ENCODE assay signal across 8 cellular contexts in genomic region chr5:173015240-173016068, GRCh38. TPM values are rescaled to one million over a fixed set of nuclear protein-coding genes. Genes with fewer than 3 reads are reported as not detected.
DNase-seq lines count a peak whose midpoint lies in the region; ATAC-seq, FAIRE-seq and TF ChIP-seq lines count a peak whose summit lies in the region.
"Not testable (repeated sequence)": the region's sequence is repeated elsewhere in the genome, so short reads cannot be mapped to it uniquely, and the experiment has no call there.

No MANE protein-coding gene starts in this region.

- H3K4me1 ChIP-seq in HCT116 (ENCODE audit: control insufficient read depth in 1 of 2, insufficient read depth in 2 of 2, low read length in 2 of 2) (peaks cover 32 to 37% of the 10 kb centered on the region in 2 experiments), osteoblast (ENCODE audit: insufficient read depth, low read length) (peaks cover 13% of the 10 kb centered on the region)
- not testable (repeated sequence) for H3K4me1 ChIP-seq in H1 (replicated peaks in 1 of 4; ENCODE audit: control insufficient read depth in 3 of 4, insufficient read depth in 4 of 4, low read length in 3 of 4); aorta (ENCODE audit: control insufficient read depth in 1 of 2, insufficient read depth in 2 of 2, low read length in 2 of 2)

- not testable (repeated sequence) for H3K36me3 ChIP-seq in HCT116 (ENCODE audit: control insufficient read depth in 1 of 2, insufficient read depth in 2 of 2, low read length in 2 of 2); H1 (ENCODE audit: control insufficient read depth in 2 of 4, insufficient read depth in 4 of 4, low read length in 3 of 4); osteoblast (ENCODE audit: insufficient read depth, low read length); aorta (ENCODE audit: control insufficient read depth in 1 of 2, insufficient read depth in 2 of 2, low read length in 1 of 2)

- not testable (repeated sequence) for H2BK5ac ChIP-seq in H1 (ENCODE audit: low read depth, low read length)

- not testable (repeated sequence) for TF ChIP-seq RAD21 in HCT116 (IDR thresholded peaks at IDR 0.05; ENCODE audit: low read depth); H1 (IDR thresholded peaks at IDR 0.05 in 1 of 2, conservative IDR thresholded peaks at IDR 0.05 in 1 of 2; ENCODE audit: low read depth in 2 of 2, low read length in 2 of 2)

- H3K36me3 Mint-ChIP-seq in activated CD4-positive, alpha-beta memory T cell treated with anti-CD3 and anti-CD28 coated beads for 36 hours = peaks cover 11% of the 10 kb centered on the region
- peaks cover 33% of the 10 kb centered on the region for H3K36me3 Mint-ChIP-seq in stimulated activated naive CD8-positive, alpha-beta T cell treated with anti-CD3 and anti-CD28 coated beads, Interleukin-15, Interleukin-2, amounts not matched to agents 100 ng/mL and 50 ng/mL, for 24 hours (ENCODE audit: low read depth)

- not testable (repeated sequence) for ATAC-seq in HCT116; aorta (ENCODE audit: low FRiP score)

- peak overlapping the region; percentile 46 for H3K9ac ChIP-seq in HCT116 (ENCODE audit: low read length)
- not testable (repeated sequence) for H3K9ac ChIP-seq in H1 (replicated peaks in 1 of 4; ENCODE audit: extremely low read depth in 1 of 4, low read depth in 3 of 4, low read length in 3 of 4)

- peak overlapping the region; percentile 74 for H3K27ac Mint-ChIP-seq in activated CD4-positive, alpha-beta memory T cell treated with anti-CD3 and anti-CD28 coated beads for 36 hours
- peak overlapping the region; percentile 83 for H3K27ac Mint-ChIP-seq in stimulated activated naive CD8-positive, alpha-beta T cell treated with anti-CD3 and anti-CD28 coated beads, Interleukin-15, Interleukin-2, amounts not matched to agents 100 ng/mL and 50 ng/mL, for 24 hours

- not testable (repeated sequence) for H3K18ac ChIP-seq in H1 (ENCODE audit: extremely low read depth, low read length)

- CTCF ChIA-PET in HCT116 (lab: Charles Lee) = not testable (repeated sequence)
- CTCF ChIA-PET in activated CD4-positive, alpha-beta memory T cell treated with anti-CD3 and anti-CD28 coated beads for 36 hours (lab: Charles Lee) = interaction anchor here (1.1 to 1.4 kb wide), 3 partner anchors 19 to 243 kb away, joined by 3 to 4 read pairs (median 3); no protein-coding TSS in a partner anchor
- CTCF ChIA-PET in H1 (lab: Charles Lee; ENCODE audit: partially characterized antibody) = interaction anchor here (0.5 to 1.7 kb wide), 8 partner anchors 21 to 308 kb away, joined by 3 to 5 read pairs (median 4); partner anchors contain the start of gene ATP6V0E1

- not testable (repeated sequence) for DNase-seq in HCT116 (ENCODE audit: low read depth, low spot score); activated CD4-positive, alpha-beta memory T cell treated with anti-CD3 and anti-CD28 coated beads for 36 hours; H1 (ENCODE audit: low read depth in 1 of 2, low spot score in 2 of 2); osteoblast (ENCODE audit: insufficient read length, low spot score, missing footprints); aorta

- H2BK120ac ChIP-seq in H1 (replicated peaks; ENCODE audit: low read depth, low read length) = not testable (repeated sequence)

- H3K27ac ChIP-seq in HCT116 (ENCODE audit: low read depth, low read length) (peak overlapping the region; percentile 79), angular gyrus (ENCODE audit: low read depth, low read length) (peak overlapping the region; percentile 89), layer of hippocampus (ENCODE audit: low read depth, low read length) (peak overlapping the region; percentile 42), osteoblast (ENCODE audit: low read depth, low read length) (peak overlapping the region; percentile 82), aorta (ENCODE audit: low read depth in 1 of 2, low read length in 2 of 2) (peak overlapping the region; percentile 7 to 73)
- H3K27ac ChIP-seq in H1 (ENCODE audit: low read depth, low read length) = not testable (repeated sequence)

- TF ChIP-seq EP300 in H1 (IDR thresholded peaks at IDR 0.05; ENCODE audit: borderline replicate concordance in 1 of 2, low read depth in 2 of 2, low read length in 2 of 2) = not testable (repeated sequence)

- not testable (repeated sequence) for H3K4me3 Mint-ChIP-seq in activated CD4-positive, alpha-beta memory T cell treated with anti-CD3 and anti-CD28 coated beads for 36 hours; stimulated activated naive CD8-positive, alpha-beta T cell treated with anti-CD3 and anti-CD28 coated beads, Interleukin-15, Interleukin-2, amounts not matched to agents 100 ng/mL and 50 ng/mL, for 24 hours

- not testable (repeated sequence) for H2BK20ac ChIP-seq in H1 (ENCODE audit: low read length)

- H3K4me1 Mint-ChIP-seq in activated CD4-positive, alpha-beta memory T cell treated with anti-CD3 and anti-CD28 coated beads for 36 hours (ENCODE audit: low read depth) = peaks cover 38% of the 10 kb centered on the region
- H3K4me1 Mint-ChIP-seq in stimulated activated naive CD8-positive, alpha-beta T cell treated with anti-CD3 and anti-CD28 coated beads, Interleukin-15, Interleukin-2, amounts not matched to agents 100 ng/mL and 50 ng/mL, for 24 hours (ENCODE audit: low read depth) = peaks cover 54% of the 10 kb centered on the region

- not testable (repeated sequence) for TF ChIP-seq POLR2A in HCT116 (IDR thresholded peaks at IDR 0.05; ENCODE audit: borderline replicate concordance, extremely low read depth, insufficient read depth, insufficient read length); H1 (IDR thresholded peaks at IDR 0.05; ENCODE audit: control extremely low read depth in 1 of 2, low read depth in 2 of 2, low read length in 2 of 2)

- not testable (repeated sequence) for H3K9me3 ChIP-seq in HCT116 (ENCODE audit: control insufficient read depth in 1 of 2, insufficient read depth in 1 of 2, low read depth in 1 of 2, low read length in 2 of 2); H1 (ENCODE audit: insufficient read depth in 2 of 2, low read depth in 1 of 2, low read length in 1 of 2); osteoblast (ENCODE audit: low read depth, low read length); aorta (ENCODE audit: control insufficient read depth, low read length)

- not testable (repeated sequence) for FAIRE-seq in H1 (lab: Jason Lieb, UNC)

- not testable (repeated sequence) for H2AFZ ChIP-seq in HCT116 (ENCODE audit: low read depth, low read length, poor library complexity, severe bottlenecking); H1 (ENCODE audit: low read length); osteoblast (ENCODE audit: low read length)

- BruUV-seq in HCT116 (replicated peaks; lab: Mats Ljungman, UMichigan) = not testable (repeated sequence)

- WGBS in H1 (ENCODE audit: extremely low coverage in 1 of 2, insufficient coverage in 1 of 2, insufficient read length in 1 of 2, insufficient replicate concordance in 2 of 2, low coverage in 1 of 2, low lambda C conversion rate in 2 of 2, missing lambda C conversion rate in 1 of 2), 2 experiments = 74% methylated on average over 8 of the region's 9 CpGs; no CpG with 5 or more reads in 1 of the 2 experiments
- 85 to 86% methylated on average over 9 of the region's 9 CpGs for WGBS in aorta, 2 donors

- H3K9me3 Mint-ChIP-seq in activated CD4-positive, alpha-beta memory T cell treated with anti-CD3 and anti-CD28 coated beads for 36 hours; stimulated activated naive CD8-positive, alpha-beta T cell treated with anti-CD3 and anti-CD28 coated beads, Interleukin-15, Interleukin-2, amounts not matched to agents 100 ng/mL and 50 ng/mL, for 24 hours: not testable (repeated sequence)

- H2BK15ac ChIP-seq in H1 (ENCODE audit: low read length) = not testable (repeated sequence)

- not testable (repeated sequence) for H3K27me3 ChIP-seq in HCT116 (ENCODE audit: insufficient read depth, low read length); H1 (replicated peaks in 1 of 4; ENCODE audit: control insufficient read depth in 3 of 4, extremely low read depth in 1 of 4, insufficient read depth in 3 of 4, low read length in 3 of 4); layer of hippocampus (ENCODE audit: control insufficient read depth, insufficient read depth, low read length); osteoblast (ENCODE audit: insufficient read depth, low read length); aorta (ENCODE audit: control insufficient read depth in 1 of 2, insufficient read depth in 2 of 2, low read length in 1 of 2)

- H3K79me1 ChIP-seq in H1 (ENCODE audit: low read depth, low read length) = not testable (repeated sequence)

- not testable (repeated sequence) for H4K91ac ChIP-seq in H1 (replicated peaks; ENCODE audit: insufficient read length, low read length)

- intact Hi-C loops in HCT116 (cut with micrococcal nuclease) = not testable (repeated sequence)
- intact Hi-C loops in activated CD4-positive, alpha-beta memory T cell treated with anti-CD3 and anti-CD28 coated beads for 36 hours (cut with micrococcal nuclease) = loop anchor here (1.0 to 2.0 kb wide), 3 partner anchors 13 to 32 kb away; partner anchors contain the start of gene ATP6V0E1
- intact Hi-C loops in aorta (cut with DNase I) = loop anchor here in 1 of 2 donors (2.0 kb wide), 1 partner anchor 41 kb away; the partner anchor contains the start of gene CREBRF

- not testable (repeated sequence) for H3K23ac ChIP-seq in H1 (ENCODE audit: insufficient read length)

- H3K27me3 Mint-ChIP-seq in activated CD4-positive, alpha-beta memory T cell treated with anti-CD3 and anti-CD28 coated beads for 36 hours; stimulated activated naive CD8-positive, alpha-beta T cell treated with anti-CD3 and anti-CD28 coated beads, Interleukin-15, Interleukin-2, amounts not matched to agents 100 ng/mL and 50 ng/mL, for 24 hours: not testable (repeated sequence)

- not testable (repeated sequence) for H2BK12ac ChIP-seq in H1 (ENCODE audit: low read depth, low read length)

- TF ChIP-seq CTCF in HCT116 (IDR thresholded peaks at IDR 0.05 in 2 of 3, conservative IDR thresholded peaks at IDR 0.05 in 1 of 3; ENCODE audit: borderline replicate concordance in 1 of 3, insufficient read depth in 1 of 3, low read depth in 2 of 3, low read length in 2 of 3); H1 (IDR thresholded peaks at IDR 0.05; ENCODE audit: control extremely low read depth in 1 of 3, insufficient read depth in 1 of 3, low read depth in 1 of 3, low read length in 3 of 3); osteoblast (IDR thresholded peaks at IDR 0.05; ENCODE audit: extremely low read depth, low read depth, low read length): not testable (repeated sequence)

- POLR2A ChIA-PET in HCT116 (lab: Charles Lee) (interaction anchor here (1.2 kb wide), 2 partner anchors 11 to 56 kb away, joined by 3 read pairs; partner anchors contain the start of gene RPL26L1), H1 (lab: Charles Lee; ENCODE audit: partially characterized antibody) (interaction anchor here (0.8 kb wide), 1 partner anchor 14 kb away, joined by 4 read pairs; no protein-coding TSS in a partner anchor)
- POLR2A ChIA-PET in activated CD4-positive, alpha-beta memory T cell treated with anti-CD3 and anti-CD28 coated beads for 36 hours (lab: Charles Lee) = interaction anchor here (1.2 kb wide), 1 partner anchor 20 kb away, joined by 9 read pairs; no protein-coding TSS in a partner anchor

- H3K79me2 ChIP-seq in HCT116 (ENCODE audit: insufficient read depth, low read length) (peaks cover 66% of the 10 kb centered on the region), H1 (ENCODE audit: control insufficient read depth in 1 of 2, insufficient read depth in 2 of 2, low read length in 2 of 2) (peaks cover 3 to 53% of the 10 kb centered on the region in 2 experiments; a peak in 2 of 4 replicates), osteoblast (ENCODE audit: insufficient read depth, low read length) (peaks cover 96% of the 10 kb centered on the region)

- H2AK5ac ChIP-seq in H1 (ENCODE audit: low read depth, low read length) = peak overlapping the region; percentile 82; the same call in 1 of the 2 replicates

- H4K8ac ChIP-seq in H1 (ENCODE audit: extremely low read depth, insufficient read depth, low read length) = not testable (repeated sequence)

- not testable (repeated sequence) for H3K14ac ChIP-seq in H1 (ENCODE audit: insufficient read length)

- H3K23me2 ChIP-seq in H1 (ENCODE audit: low read depth, low read length) = not testable (repeated sequence)

- not testable (repeated sequence) for H3K4ac ChIP-seq in H1 (replicated peaks; ENCODE audit: insufficient read length, low read depth, low read length)

- H3K56ac ChIP-seq in H1 (replicated peaks; ENCODE audit: insufficient read length, low read depth, low read length) = not testable (repeated sequence)

- not testable (repeated sequence) for H4K20me1 ChIP-seq in HCT116 (ENCODE audit: insufficient read depth); H1 (replicated peaks in 1 of 2; ENCODE audit: control insufficient read depth in 1 of 2, insufficient read depth in 2 of 2, low read length in 2 of 2)
- peaks cover 25% of the 10 kb centered on the region for H4K20me1 ChIP-seq in osteoblast (ENCODE audit: insufficient read depth, low read length)

- RAD21 ChIA-PET in HCT116 (lab: Charles Lee; ENCODE audit: low non-redundant PET in 1 of 2, low total read pairs in 2 of 2, uncharacterized antibody in 2 of 2, unreplicated experiment in 2 of 2) = not testable (repeated sequence)

- H3K4me2 ChIP-seq in HCT116 (ENCODE audit: low read length) (peak overlapping the region; percentile 52), H1 (ENCODE audit: insufficient read depth in 1 of 2, low read depth in 2 of 2, low read length in 2 of 2) (peak overlapping the region in 1 of 2 experiments; percentile 27; a peak in 1 of 4 replicates)
- H3K4me2 ChIP-seq in osteoblast (ENCODE audit: insufficient read depth, low read length) = not testable (repeated sequence)

- H4K5ac ChIP-seq in H1 (ENCODE audit: insufficient read length, low read depth, low read length) = not testable (repeated sequence)

- H3K9me2 ChIP-seq in HCT116 (ENCODE audit: insufficient read depth) = not testable (repeated sequence)

- peak overlapping the region in 1 of 2 experiments; percentile 26; a peak in 1 of 4 replicates for H3K4me3 ChIP-seq in HCT116 (replicated peaks in 1 of 2; ENCODE audit: low read depth in 1 of 2, low read length in 2 of 2)
- H3K4me3 ChIP-seq in H1 (ENCODE audit: extremely low read depth in 1 of 4, insufficient read depth in 2 of 4, low read depth in 3 of 4, low read length in 4 of 4); osteoblast (ENCODE audit: insufficient read depth, low read length); aorta (ENCODE audit: low read length in 2 of 2): not testable (repeated sequence)

RNA-seq across cellular contexts. Expression of gene ATP6V0E1, which starts 31.9 kb away (rescaled TPM):
- total RNA-seq in HCT116 (2021; ENCODE audit: unreplicated experiment) (84.6 TPM), osteoblast (177 and 181 TPM in 2 replicates), aorta (100 to 1,000 TPM; 183 to 192 TPM)
- polyA plus RNA-seq in HCT116 (2012) = 98.7 and 102 TPM in 2 replicates
- total RNA-seq in activated CD4-positive, alpha-beta memory T cell treated with anti-CD3 and anti-CD28 coated beads for 36 hours = 100 to 1,000 TPM; 116 to 121 TPM
- 108 and 109 TPM in 2 replicates for total RNA-seq in H1 (2021; fragmentation: NEBNext Ultra II Directional; extraction: Animal tissue kit (Norgen Biotek cat#: 25700))
- polyA plus RNA-seq in H1 (2011; rRNA removed) (80.0 and 134 TPM in 2 replicates), aorta (100 to 1,000 TPM; 244 to 268 TPM)
- 112 TPM for polyA plus RNA-seq in H1 (2011; cell fraction: cytosol; rRNA removed)
- 129 TPM for polyA plus RNA-seq in H1 (2011; cell fraction: nucleus; rRNA removed)
- polyA plus RNA-seq in H1 (2012, experiment 1 of 2) = 124 to 202 TPM (median 167 TPM) in 4 replicates
- 67.5 TPM for polyA plus RNA-seq in H1 (2012, experiment 2 of 2)
- 140 TPM for polyA plus RNA-seq in H1 (2013, experiment 1 of 2)
- 170 TPM for polyA plus RNA-seq in H1 (2013, experiment 2 of 2)
- 89.2 and 102 TPM in 2 replicates for polyA minus RNA-seq in H1 (2011; rRNA and poly(A)+ RNA removed)
- polyA minus RNA-seq in H1 (2011; cell fraction: cytosol; rRNA and poly(A)+ RNA removed) = 46.9 TPM
- polyA minus RNA-seq in H1 (2011; cell fraction: nucleus; rRNA and poly(A)+ RNA removed) = 34.3 TPM

RNA-seq across cellular contexts. Expression of gene CREBRF, which starts 40.7 kb away (rescaled TPM):
- 7.7 TPM for total RNA-seq in HCT116 (2021; ENCODE audit: unreplicated experiment)
- 4.0 and 4.1 TPM in 2 replicates for polyA plus RNA-seq in HCT116 (2012)
- total RNA-seq in activated CD4-positive, alpha-beta memory T cell treated with anti-CD3 and anti-CD28 coated beads for 36 hours = 10 to 100 TPM; 15.3 to 16.3 TPM
- 4.7 and 5.0 TPM in 2 replicates for total RNA-seq in H1 (2021; fragmentation: NEBNext Ultra II Directional; extraction: Animal tissue kit (Norgen Biotek cat#: 25700))
- 0.86 and 1.2 TPM in 2 replicates for polyA plus RNA-seq in H1 (2011; rRNA removed)
- 1.5 TPM for polyA plus RNA-seq in H1 (2011; cell fraction: cytosol; rRNA removed)
- 4.0 TPM for polyA plus RNA-seq in H1 (2011; cell fraction: nucleus; rRNA removed)
- 1.7 to 3.2 TPM (median 2.4 TPM) in 4 replicates for polyA plus RNA-seq in H1 (2012, experiment 1 of 2)
- 0.10 TPM for polyA plus RNA-seq in H1 (2012, experiment 2 of 2)
- 2.3 TPM for polyA plus RNA-seq in H1 (2013, experiment 1 of 2)
- 2.5 TPM for polyA plus RNA-seq in H1 (2013, experiment 2 of 2)
- polyA minus RNA-seq in H1 (2011; rRNA and poly(A)+ RNA removed) = 10.0 and 10.1 TPM in 2 replicates
- polyA minus RNA-seq in H1 (2011; cell fraction: cytosol; rRNA and poly(A)+ RNA removed) = 5.9 TPM
- polyA minus RNA-seq in H1 (2011; cell fraction: nucleus; rRNA and poly(A)+ RNA removed) = 20.4 TPM
- 35.8 and 38.3 TPM in 2 replicates for total RNA-seq in osteoblast
- 10 to 100 TPM; 36.0 to 61.1 TPM for total RNA-seq in aorta
- 1 to 10 TPM; 6.6 to 9.6 TPM for polyA plus RNA-seq in aorta

RNA-seq across cellular contexts. Expression of gene RPL26L1, which starts 56.2 kb away (rescaled TPM):
- total RNA-seq in HCT116 (2021; ENCODE audit: unreplicated experiment) (58.3 TPM), osteoblast (40.4 and 43.8 TPM in 2 replicates), aorta (10 to 100 TPM; 16.7 to 31.2 TPM)
- 76.8 and 85.2 TPM in 2 replicates for polyA plus RNA-seq in HCT116 (2012)
- 10 to 100 TPM; 66.0 to 67.6 TPM for total RNA-seq in activated CD4-positive, alpha-beta memory T cell treated with anti-CD3 and anti-CD28 coated beads for 36 hours
- 53.2 and 58.2 TPM in 2 replicates for total RNA-seq in H1 (2021; fragmentation: NEBNext Ultra II Directional; extraction: Animal tissue kit (Norgen Biotek cat#: 25700))
- polyA plus RNA-seq in H1 (2011; rRNA removed) (42.2 and 80.4 TPM in 2 replicates), aorta (10 to 100 TPM; 28.2 to 30.4 TPM)
- polyA plus RNA-seq in H1 (2011; cell fraction: cytosol; rRNA removed) = 104 TPM
- polyA plus RNA-seq in H1 (2011; cell fraction: nucleus; rRNA removed) = 38.3 TPM
- 79.6 to 90.2 TPM (median 84.6 TPM) in 4 replicates for polyA plus RNA-seq in H1 (2012, experiment 1 of 2)
- 66.3 TPM for polyA plus RNA-seq in H1 (2012, experiment 2 of 2)
- polyA plus RNA-seq in H1 (2013, experiment 1 of 2) = 89.7 TPM
- 91.2 TPM for polyA plus RNA-seq in H1 (2013, experiment 2 of 2)
- polyA minus RNA-seq in H1 (2011; rRNA and poly(A)+ RNA removed) = 40.4 and 44.9 TPM in 2 replicates
- polyA minus RNA-seq in H1 (2011; cell fraction: cytosol; rRNA and poly(A)+ RNA removed) = 17.3 TPM
- 20.5 TPM for polyA minus RNA-seq in H1 (2011; cell fraction: nucleus; rRNA and poly(A)+ RNA removed)
